1 cellular context compared by ENCODE assay signal in the genomic region with DNA sequence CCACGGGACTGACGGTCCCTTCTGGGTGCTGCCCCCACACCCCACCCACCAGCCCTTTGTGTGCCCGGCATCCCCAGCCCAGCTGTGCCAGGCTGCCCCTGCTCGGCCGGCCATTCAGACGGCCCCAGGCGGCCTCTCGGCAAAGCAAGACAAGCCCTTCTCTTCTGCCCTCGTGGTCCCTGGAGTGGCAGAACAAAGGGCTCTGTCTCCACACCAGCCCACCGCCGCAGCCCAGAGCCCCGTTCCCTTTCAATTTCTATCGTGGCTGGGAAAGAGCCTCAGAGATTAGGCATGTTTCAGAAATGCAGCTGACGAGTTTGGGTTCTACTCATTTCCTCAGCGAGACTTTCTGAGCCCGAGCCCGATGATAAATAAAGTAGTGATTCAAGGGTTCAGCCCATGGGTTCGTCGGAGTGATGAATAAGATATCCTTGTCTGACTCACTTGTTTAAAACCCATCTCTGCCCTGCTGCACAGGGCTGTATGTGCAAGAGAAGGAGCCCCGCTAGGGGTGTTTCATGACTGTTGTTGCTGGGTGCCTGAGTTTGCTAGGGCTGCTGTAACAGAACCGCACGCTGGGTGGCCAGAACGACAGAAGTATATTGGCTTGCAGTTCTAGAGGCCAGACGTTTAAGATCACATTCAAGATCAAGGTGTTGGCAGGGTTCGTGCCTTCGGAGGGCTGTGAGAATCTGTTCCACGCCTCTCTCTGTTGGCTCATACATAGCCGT.
TF ChIP-seq lines count a peak whose summit lies in the region.

No MANE protein-coding gene starts in this region.

TF ChIP-seq in K562, 482 proteins besides CTCF, POLR2A, EP300 and RAD21 (continued from another document):
- no peak for TF ChIP-seq RREB1 (CRISPR knock-in tag; IDR thresholded peaks at IDR 0.05)
- no peak for TF ChIP-seq ZBTB7A (IDR thresholded peaks at IDR 0.05; ENCODE audit: borderline replicate concordance, control insufficient read depth, low read depth, low read length)
- peak; percentile 29; the same call in 1 of the 2 replicates for TF ChIP-seq FOSL1 (tag; conservative IDR thresholded peaks at IDR 0.05)
- TF ChIP-seq ZNF586 (CRISPR knock-in tag; conservative IDR thresholded peaks at IDR 0.05) = no peak
- no peak for TF ChIP-seq KAT7 (CRISPR knock-in tag; IDR thresholded peaks at IDR 0.05; ENCODE audit: borderline replicate concordance)
- TF ChIP-seq TARDBP (IDR thresholded peaks at IDR 0.05) = no peak
